11 cellular contexts compared by ENCODE assay signal in the genomic region with DNA sequence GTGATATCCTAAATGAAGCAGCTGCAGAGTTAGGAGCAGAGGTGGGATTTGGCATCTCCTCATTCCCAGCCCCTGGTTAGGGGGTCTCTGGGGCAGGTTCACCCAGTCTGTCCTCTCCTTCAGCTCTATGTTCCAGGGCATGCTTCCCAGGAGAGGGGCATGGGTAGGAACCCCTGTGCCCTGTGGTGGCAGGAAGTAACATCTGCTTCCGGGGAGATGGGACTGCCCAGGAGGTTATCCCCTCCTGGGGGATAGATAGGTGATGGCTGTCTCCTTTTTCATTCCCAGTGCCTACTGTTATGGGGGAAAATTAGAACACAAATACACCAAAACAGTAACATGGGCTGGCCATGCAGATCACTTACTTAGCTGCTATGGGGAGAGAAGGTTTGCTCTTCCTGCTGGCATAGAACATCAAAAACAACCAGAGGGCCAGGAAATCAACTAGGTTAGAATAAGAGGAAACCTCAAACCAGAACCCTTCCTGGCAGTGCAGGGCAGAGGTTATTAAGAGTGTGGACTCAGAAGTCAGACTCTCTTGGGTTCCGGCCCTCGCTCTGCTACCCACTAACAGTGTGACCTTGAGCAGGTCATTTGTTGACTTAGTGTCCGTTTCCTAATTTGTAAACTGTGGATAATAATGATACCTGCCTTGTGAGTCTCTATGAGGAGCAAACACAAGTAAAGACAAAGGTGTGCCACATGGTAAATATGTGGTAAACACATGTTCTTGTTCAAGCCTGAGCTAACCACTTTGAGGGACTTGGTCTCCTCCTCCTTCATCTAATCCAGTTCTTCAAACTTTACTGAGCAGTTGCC.
DNase-seq lines count a peak whose midpoint lies in the region; ATAC-seq, FAIRE-seq and TF ChIP-seq lines count a peak whose summit lies in the region.
"Had no signal": no experiment of that assay in that cellular context is flagged by ENCODE, and none has a peak within 500 bp of the region (broad histone marks: within the 10 kb centered on the region; RNA-seq: fewer than 3 reads in every experiment).

No MANE protein-coding gene starts in this region.

- H3K9me3 Mint-ChIP-seq in CD4-positive, alpha-beta memory T cell, result peaks cover 0 to 2% (median 0%) of the 10 kb centered on the region in 8 donors
- H3K9me3 Mint-ChIP-seq in activated B cell treated with CpG ODN at 0.5 μM for 24 hours, result no peaks in the 10 kb centered on the region

- no TSS peak for BruUV-seq in HepG2 (replicated peaks; lab: Mats Ljungman, UMichigan)
- no TSS peak for BruUV-seq in mammary epithelial cell (replicated peaks; lab: Mats Ljungman, UMichigan)

- ATAC-seq in GM21381 (IDR thresholded peaks at IDR 0.05; ENCODE audit: unreplicated experiment) (peak; percentile 62), activated B cell treated with CpG ODN at 0.5 μM for 24 hours (ENCODE audit: low read depth) (peak; percentile 42), HepG2 (peak; percentile 72), HG03378 (IDR thresholded peaks at IDR 0.05; ENCODE audit: unreplicated experiment) (no peak)

- H3K4me3 ChIP-seq in CD4-positive, alpha-beta memory T cell (ENCODE audit: low read length in 2 of 2), result peak overlapping the region in 1 of 2 donors; percentile 21
- H3K4me3 ChIP-seq in HepG2 (replicated peaks in 1 of 3; ENCODE audit: insufficient read depth in 1 of 3, low read depth in 2 of 3, low read length in 3 of 3), result no peak overlapping the region
- H3K4me3 ChIP-seq in mammary epithelial cell (replicated peaks in 1 of 3; ENCODE audit: insufficient read depth in 1 of 3, low read depth in 2 of 3, low read length in 3 of 3), result no peak overlapping the region

- peak overlapping the region; percentile 56 to 86 (median 78) for H3K4me3 Mint-ChIP-seq in CD4-positive, alpha-beta memory T cell
- H3K4me3 Mint-ChIP-seq in activated B cell treated with CpG ODN at 0.5 μM for 24 hours, result peak overlapping the region; percentile 20

- peak; percentile 62 to 79 (median 76) for DNase-seq in CD4-positive, alpha-beta memory T cell
- DNase-seq in activated B cell treated with CpG ODN at 0.5 μM for 24 hours (no peak), HepG2 (ENCODE audit: low spot score) (peak; percentile 36), mammary epithelial cell (no peak), NCI-H1417 treated with DMSO at 0.1 percent for 48 hours (lab: John Stamatoyannopoulos, UW) (no peak), SIG-M5 treated with dmso at 0.1 percent for 504 hours (lab: John Stamatoyannopoulos, UW; ENCODE audit: unreplicated experiment) (no peak)
- DNase-seq: COR-L47, cortex of kidney, NCI-H510A had no signal

- no peaks in the 10 kb centered on the region for H3K27me3 ChIP-seq in CD4-positive, alpha-beta memory T cell (ENCODE audit: insufficient read depth, low read length)
- H3K27me3 ChIP-seq in HepG2 (ENCODE audit: control insufficient read depth in 1 of 2, insufficient read depth in 2 of 2, low read length in 2 of 2) (peaks cover 0 to 3% of the 10 kb centered on the region in 2 experiments; a peak in 1 of 5 replicates), mammary epithelial cell (ENCODE audit: insufficient read depth, low read length) (no peaks in the 10 kb centered on the region)

- peak overlapping the region; percentile 64 to 88 (median 73) for H3K27ac Mint-ChIP-seq in CD4-positive, alpha-beta memory T cell
- peak overlapping the region; percentile 76 for H3K27ac Mint-ChIP-seq in activated B cell treated with CpG ODN at 0.5 μM for 24 hours

- H3K9ac ChIP-seq in HepG2 (ENCODE audit: insufficient read depth, low read depth, low read length) (no peak overlapping the region), mammary epithelial cell (ENCODE audit: insufficient read depth, low read length) (no peak overlapping the region)

- WGBS in HepG2 (ENCODE audit: low lambda C conversion rate), result 2% methylated on average over 3 of the region's 4 CpGs
- 97% methylated on average over 4 of the region's 4 CpGs for WGBS in mammary epithelial cell (ENCODE audit: low coverage, missing lambda C conversion rate)

- no peak overlapping the region for H3K27ac ChIP-seq in CD4-positive, alpha-beta memory T cell (ENCODE audit: low read depth, low read length)
- no peak overlapping the region for H3K27ac ChIP-seq in HepG2 (ENCODE audit: extremely low read length, insufficient read depth, low read length)
- no peak overlapping the region for H3K27ac ChIP-seq in mammary epithelial cell (ENCODE audit: insufficient read depth, low read depth, low read length)

- H4K20me1 ChIP-seq in HepG2 (ENCODE audit: insufficient read depth, low read length) (no peaks in the 10 kb centered on the region), mammary epithelial cell (ENCODE audit: insufficient read depth, low read length) (no peaks in the 10 kb centered on the region)

- peak; percentile 44 for FAIRE-seq in HepG2 (lab: Jason Lieb, UNC)

- dilution Hi-C loops in mammary epithelial cell (cut with HindIII; ENCODE audit: low sequenced_read_pairs), result loop anchor here (5.0 kb wide), 1 partner anchor 154 kb away; no protein-coding TSS in a partner anchor

- no peak for TF ChIP-seq EP300 in HepG2 (IDR thresholded peaks at IDR 0.05; ENCODE audit: low read depth in 2 of 2, low read length in 2 of 2)
- TF ChIP-seq EP300 in HepG2 (CRISPR knock-in tag; IDR thresholded peaks at IDR 0.05; ENCODE audit: borderline replicate concordance), result no peak

- H3K36me3 ChIP-seq in CD4-positive, alpha-beta memory T cell (ENCODE audit: insufficient read depth, low read length), result no peaks in the 10 kb centered on the region
- H3K36me3 ChIP-seq in HepG2 (replicated peaks in 1 of 2; ENCODE audit: control insufficient read depth in 1 of 2, insufficient read depth in 2 of 2, low read length in 2 of 2), result no peaks in the 10 kb centered on the region
- no peaks in the 10 kb centered on the region for H3K36me3 ChIP-seq in mammary epithelial cell (ENCODE audit: insufficient read depth, low read length)

- no peak for TF ChIP-seq POLR2A in HepG2 (IDR thresholded peaks at IDR 0.05; ENCODE audit: insufficient read depth in 1 of 2, low read depth in 2 of 2, low read length in 2 of 2)

- in situ Hi-C loops in HepG2 (cut with HindIII; ENCODE audit: extremely low pct_ligation_motif_present, low pct_unique_long_range_greater_than_20kb) (no loop called here), mammary epithelial cell (cut with MboI; ENCODE audit: low sequenced_read_pairs in 2 of 2) (no loop called here)

- TF ChIP-seq CTCF in activated B cell treated with CpG ODN at 0.5 μM for 24 hours (IDR thresholded peaks at IDR 0.05) (no peak), HepG2 (CRISPR knock-in tag; IDR thresholded peaks at IDR 0.05) (no peak), mammary epithelial cell (conservative IDR thresholded peaks at IDR 0.05 in 1 of 2, IDR thresholded peaks at IDR 0.05 in 1 of 2; ENCODE audit: extremely low read depth in 1 of 2, insufficient read depth in 1 of 2, low read depth in 1 of 2, low read length in 2 of 2) (no peak)

- POLR2A ChIA-PET in CD4-positive, alpha-beta memory T cell (lab: Charles Lee; ENCODE audit: partially characterized antibody), result interaction anchor here (0.9 to 6.6 kb wide), 18 partner anchors 8 to 630 kb away, joined by 3 to 72 read pairs (median 5); a partner anchor contains a TSS
- POLR2A ChIA-PET in activated B cell treated with CpG ODN at 0.5 μM for 24 hours (lab: Charles Lee), result interaction anchor here (0.6 to 2.9 kb wide), 2 partner anchors 26 to 156 kb away, joined by 6 to 24 read pairs; no protein-coding TSS in a partner anchor
- POLR2A ChIA-PET in HepG2 (lab: Yijun Ruan, JAX), result no interaction called here

- CTCF ChIA-PET in CD4-positive, alpha-beta memory T cell (lab: Charles Lee; ENCODE audit: partially characterized antibody), result interaction anchor here (1.1 to 2.0 kb wide), 5 partner anchors 10 to 757 kb away, joined by 3 to 6 read pairs (median 4); no protein-coding TSS in a partner anchor
- CTCF ChIA-PET in activated B cell treated with CpG ODN at 0.5 μM for 24 hours (lab: Charles Lee), result no interaction called here
- CTCF ChIA-PET in HepG2 (lab: Yijun Ruan, JAX; ENCODE audit: low intra/inter-chr PET ratio, low total read pairs), result no interaction called here
- CTCF ChIA-PET in mammary epithelial cell (lab: Charles Lee; ENCODE audit: low non-redundant PET), result no interaction called here

- H3K27me3 Mint-ChIP-seq in CD4-positive, alpha-beta memory T cell, result peaks cover 0 to 5% of the 10 kb centered on the region in 2 donors
- H3K27me3 Mint-ChIP-seq in activated B cell treated with CpG ODN at 0.5 μM for 24 hours, result no peaks in the 10 kb centered on the region

- no peaks in the 10 kb centered on the region for H3K9me3 ChIP-seq in CD4-positive, alpha-beta memory T cell (ENCODE audit: control insufficient read depth in 1 of 2, low read length in 2 of 2)
- no peaks in the 10 kb centered on the region for H3K9me3 ChIP-seq in HepG2 (ENCODE audit: low read length)
- no peaks in the 10 kb centered on the region for H3K9me3 ChIP-seq in mammary epithelial cell (replicated peaks; ENCODE audit: insufficient read depth, low read length)

- H2AFZ ChIP-seq in HepG2 (ENCODE audit: low read length) (no peak overlapping the region), mammary epithelial cell (ENCODE audit: low read depth, low read length) (no peak overlapping the region)

- peaks cover 58 to 69% (median 63%) of the 10 kb centered on the region in 4 donors for H3K4me1 Mint-ChIP-seq in CD4-positive, alpha-beta memory T cell
- peaks cover 44% of the 10 kb centered on the region for H3K4me1 Mint-ChIP-seq in activated B cell treated with CpG ODN at 0.5 μM for 24 hours

- TF ChIP-seq RAD21 in HepG2 (CRISPR knock-in tag; IDR thresholded peaks at IDR 0.05), result no peak

- peak overlapping the region; percentile 11; the same call in 1 of the 2 replicates for H3K4me2 ChIP-seq in HepG2 (ENCODE audit: low read depth, low read length)
- H3K4me2 ChIP-seq in mammary epithelial cell (ENCODE audit: insufficient read depth, low read depth, low read length), result no peak overlapping the region

- H3K79me2 ChIP-seq in HepG2 (ENCODE audit: insufficient read depth, low read length), result no peaks in the 10 kb centered on the region
- H3K79me2 ChIP-seq in mammary epithelial cell (ENCODE audit: insufficient read depth, low read length), result no peaks in the 10 kb centered on the region

- no peaks in the 10 kb centered on the region for H3K36me3 Mint-ChIP-seq in CD4-positive, alpha-beta memory T cell
- H3K36me3 Mint-ChIP-seq in activated B cell treated with CpG ODN at 0.5 μM for 24 hours (ENCODE audit: low read depth), result no peaks in the 10 kb centered on the region

- intact Hi-C loops in CD4-positive, alpha-beta memory T cell (cut with micrococcal nuclease), result loop anchor here (1.0 to 10.0 kb wide), 4 partner anchors 39 to 156 kb away; no protein-coding TSS in a partner anchor
- intact Hi-C loops in activated B cell treated with CpG ODN at 0.5 μM for 24 hours (cut with micrococcal nuclease) (no loop called here), HepG2 (cut with micrococcal nuclease; ENCODE audit: unreplicated experiment) (no loop called here), mammary epithelial cell (cut with micrococcal nuclease) (no loop called here)

- H3K4me1 ChIP-seq in CD4-positive, alpha-beta memory T cell (ENCODE audit: insufficient read depth, low read length), result peaks cover 59% of the 10 kb centered on the region
- peaks cover 22% of the 10 kb centered on the region for H3K4me1 ChIP-seq in HepG2 (ENCODE audit: insufficient read depth, low read length)
- H3K4me1 ChIP-seq in mammary epithelial cell (ENCODE audit: insufficient read depth, low read length), result peaks cover 28% of the 10 kb centered on the region

TF ChIP-seq in HepG2, 621 proteins besides CTCF, POLR2A, EP300 and RAD21 (continues in another document):
- TF ChIP-seq ZFX (CRISPR knock-in tag; IDR thresholded peaks at IDR 0.05; ENCODE audit: low read depth), result no peak

Comparison
In these comparisons a context has a peak if more than half of its experiments do, and no peak if none do; other contexts are left out.
1. DNase-seq: peak in CD4-positive, alpha-beta memory T cell (5 of 5) and HepG2 (single experiment); none in activated B cell treated with CpG ODN at 0.5 μM for 24 hours (single experiment), mammary epithelial cell (single experiment), NCI-H1417 treated with DMSO at 0.1 percent for 48 hours (single experiment) and SIG-M5 treated with dmso at 0.1 percent for 504 hours (single experiment).